2 cellular contexts compared by ENCODE assay signal in genomic region chr15:90280743-90281142, GRCh38. TPM values are rescaled to one million over a fixed set of nuclear protein-coding genes. Genes with fewer than 3 reads are reported as not detected.
"Had no signal": no experiment of that assay in that cellular context is flagged by ENCODE, and none has a peak within 500 bp of the region (broad histone marks: within the 10 kb centered on the region; RNA-seq: fewer than 3 reads in every experiment).

No MANE protein-coding gene starts in this region.

RNA-seq across cellular contexts. Expression of gene TTLL13, which starts 31.4 kb away (rescaled TPM):
- total RNA-seq: HT1080, IMR-90 had no signal
